Comparison of ENCODE assay signal across 23 cellular contexts in the genomic region with DNA sequence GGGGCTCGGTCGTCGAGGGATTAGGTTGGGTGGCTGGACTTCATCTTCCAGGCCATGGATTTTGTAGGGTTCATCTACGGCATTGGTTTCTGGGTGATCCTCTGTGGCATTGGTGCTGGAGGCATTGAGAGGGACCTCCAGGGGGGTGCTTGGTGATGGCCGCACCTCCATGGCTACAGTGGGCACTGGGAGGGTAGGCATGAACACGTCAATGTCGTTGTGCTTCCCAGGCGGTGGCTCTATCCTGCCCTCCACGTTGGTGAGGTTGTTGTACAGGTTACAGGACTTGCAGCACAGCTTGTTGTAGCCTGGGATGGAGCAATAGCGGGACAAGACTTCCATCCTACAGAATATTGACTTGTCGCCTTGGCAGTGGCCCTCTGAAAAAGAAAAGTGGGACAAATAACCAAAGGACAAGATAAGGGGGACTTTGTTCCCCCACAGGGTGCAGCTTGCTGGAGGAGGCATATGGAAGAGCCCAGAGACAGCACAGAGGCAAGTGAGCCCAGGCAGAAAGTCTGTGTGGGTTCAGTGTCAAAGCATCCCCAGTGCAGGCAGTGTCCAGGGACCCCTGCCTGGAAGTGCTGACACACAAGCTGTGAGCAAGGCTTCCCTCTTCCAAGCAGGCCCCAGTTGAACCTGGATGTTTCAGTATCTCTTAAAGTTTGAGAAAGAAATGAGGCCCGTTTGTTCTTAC. TPM values are rescaled to one million over a fixed set of nuclear protein-coding genes. Genes with fewer than 3 reads are reported as not detected.
DNase-seq lines count a peak whose midpoint lies in the region; ATAC-seq, FAIRE-seq and TF ChIP-seq lines count a peak whose summit lies in the region.
"Had no signal": no experiment of that assay in that cellular context is flagged by ENCODE, and none has a peak within 500 bp of the region (broad histone marks: within the 10 kb centered on the region; RNA-seq: fewer than 3 reads in every experiment).

No MANE protein-coding gene starts in this region.

- 86 to 90% methylated on average over 12 of the region's 12 CpGs for WGBS in sigmoid colon, 2 donors

- ATAC-seq in left lobe of liver (no peak), gastrocnemius medialis (no peak)
- ATAC-seq: HepG2 had no signal

- TF ChIP-seq CTCF in colonic mucosa (IDR thresholded peaks at IDR 0.05) (no peak), sigmoid colon (IDR thresholded peaks at IDR 0.05) (no peak), gastrocnemius medialis (IDR thresholded peaks at IDR 0.05 in 4 of 5, conservative IDR thresholded peaks at IDR 0.05 in 1 of 5) (no peak), D721Med (IDR thresholded peaks at IDR 0.05; ENCODE audit: insufficient read depth, missing control alignments) (no peak)

- no peaks in the 10 kb centered on the region for H3K36me3 ChIP-seq in colonic mucosa
- H3K36me3 ChIP-seq in sigmoid colon, result peaks cover 0 to 13% (median 7%) of the 10 kb centered on the region in 4 donors
- H3K36me3 ChIP-seq in gastrocnemius medialis, result no peaks in the 10 kb centered on the region

- DNase-seq in AG08396 (ENCODE audit: low spot score), result peak; percentile 5
- peak; percentile 6 for DNase-seq in colonic mucosa
- DNase-seq in left lobe of liver (ENCODE audit: low spot score), result peak; percentile 21
- DNase-seq in sigmoid colon, result peak; percentile 19
- no peak for DNase-seq in gastrocnemius medialis
- no peak for DNase-seq in medulla oblongata (ENCODE audit: extremely low spot score)
- DNase-seq in HPDE6-E6E7 (ENCODE audit: extremely low spot score), result no peak
- DNase-seq in D721Med (ENCODE audit: insufficient read length, low spot score), result no peak
- DNase-seq: CD4-positive, alpha-beta T cell; DMS153; GDM1; NCI-H1417; NCI-H187; NCI-H2107; NCI-H510A treated with DMSO at 0.1 percent for 48 hours; NCI-H774; SHP77 treated with DMSO at 0.1 percent for 48 hours had no signal

- in situ Hi-C loops in gastrocnemius medialis (cut with MboI; ENCODE audit: low sequenced_read_pairs in 4 of 4), result no loop called here

- H3K27me3 ChIP-seq in colonic mucosa (no peaks in the 10 kb centered on the region), sigmoid colon (no peaks in the 10 kb centered on the region), gastrocnemius medialis (no peaks in the 10 kb centered on the region)

- TF ChIP-seq POLR2A in sigmoid colon (IDR thresholded peaks at IDR 0.05) (no peak), gastrocnemius medialis (IDR thresholded peaks at IDR 0.05) (no peak)

- FAIRE-seq in D721Med (lab: Jason Lieb, UNC), result no peak
- FAIRE-seq: A204.1, GM19239, H1, HepG2 had no signal

- TF ChIP-seq EP300 in sigmoid colon (IDR thresholded peaks at IDR 0.05), result no peak

- H3K9me3 ChIP-seq in colonic mucosa (no peaks in the 10 kb centered on the region), sigmoid colon (peaks cover 7 to 36% (median 13%) of the 10 kb centered on the region in 4 donors), gastrocnemius medialis (peaks cover 0 to 14% (median 0%) of the 10 kb centered on the region in 3 donors)

- no peak overlapping the region for H3K4me3 ChIP-seq in colonic mucosa
- no peak overlapping the region for H3K4me3 ChIP-seq in sigmoid colon
- H3K4me3 ChIP-seq in gastrocnemius medialis, result no peak overlapping the region

- intact Hi-C loops in colonic mucosa (cut with DNase I), result no loop called here
- intact Hi-C loops in sigmoid colon (cut with DNase I), result no loop called here
- intact Hi-C loops in gastrocnemius medialis (cut with DNase I; ENCODE audit: low total_unique reads), result no loop called here

- H3K9ac ChIP-seq in colonic mucosa (ENCODE audit: low read depth in 2 of 2, low read length in 2 of 2), result no peak overlapping the region

- H3K27ac ChIP-seq in colonic mucosa (no peak overlapping the region), sigmoid colon (no peak overlapping the region), gastrocnemius medialis (no peak overlapping the region)

- H3K4me1 ChIP-seq in colonic mucosa (no peaks in the 10 kb centered on the region), sigmoid colon (no peaks in the 10 kb centered on the region), gastrocnemius medialis (no peaks in the 10 kb centered on the region)
- H3K4me1 ChIP-seq: Caco-2 had no signal

RNA-seq across cellular contexts. Expression of gene ZNF354C, which starts 53.9 kb away (rescaled TPM):
- total RNA-seq in colonic mucosa, result 1 to 10 TPM; 1.7 to 1.9 TPM
- 1.3 TPM for total RNA-seq in left lobe of liver
- 10 to 100 TPM in 2 of 4 donors, 1 to 10 TPM in 2; 7.7 to 12.1 (median 10.1) TPM for total RNA-seq in sigmoid colon
- polyA plus RNA-seq in sigmoid colon, result 1 to 10 TPM in 1 of 3 donors, under 1 TPM in 2; 0.23 to 1.4 (median 0.60) TPM
- 1 to 10 TPM; 1.6 to 3.5 (median 2.3) TPM for total RNA-seq in gastrocnemius medialis
- total RNA-seq: Caco-2, OCI-LY7 had no signal
- polyA plus RNA-seq: HepG2 had no signal

Comparison
In these comparisons a context has a peak if more than half of its experiments do, and no peak if none do; other contexts are left out.
1. DNase-seq: peak in AG08396 (single experiment), colonic mucosa (single experiment), left lobe of liver (single experiment) and sigmoid colon (single experiment); none in gastrocnemius medialis (0 of 2), medulla oblongata (single experiment), HPDE6-E6E7 (single experiment) and D721Med (single experiment).